1 cellular context compared by ENCODE assay signal in genomic region chr15:42457445-42458442, GRCh38.
TF ChIP-seq lines count a peak whose summit lies in the region.

No MANE protein-coding gene starts in this region.

TF ChIP-seq in H1, 55 proteins besides CTCF, POLR2A, EP300 and RAD21:
- TF ChIP-seq RFX5 (IDR thresholded peaks at IDR 0.05; ENCODE audit: borderline replicate concordance, low read depth, low read length) (no peak), NRF1 (IDR thresholded peaks at IDR 0.05; ENCODE audit: low read depth, low read length) (no peak), SP4 (IDR thresholded peaks at IDR 0.05; ENCODE audit: low read length) (no peak), SP1 (IDR thresholded peaks at IDR 0.05; ENCODE audit: low read depth, low read length) (peak; percentile 74), YY1 (IDR thresholded peaks at IDR 0.05; ENCODE audit: low read depth, low read length) (0 out of 2 replicates have a peak, but pooled peaks have one; percentile 9), SIX5 (IDR thresholded peaks at IDR 0.05; ENCODE audit: low read depth, low read length) (no peak), KDM1A (IDR thresholded peaks at IDR 0.05; ENCODE audit: borderline replicate concordance, low read length) (no peak), JUND (IDR thresholded peaks at IDR 0.05; ENCODE audit: low read length) (0 out of 2 replicates have a peak, but pooled peaks have one; percentile 2), HDAC2 (IDR thresholded peaks at IDR 0.05; ENCODE audit: borderline replicate concordance in 1 of 2, low read depth in 2 of 2, low read length in 2 of 2) (0 out of 4 replicates have a peak, but pooled peaks of 1 of the 2 experiments have one; percentile 31), EGR1 (IDR thresholded peaks at IDR 0.05; ENCODE audit: borderline replicate concordance, low read depth, low read length) (no peak), ASH2L (IDR thresholded peaks at IDR 0.05; ENCODE audit: low read length) (peak; percentile 80), CBX8 (IDR thresholded peaks at IDR 0.05; ENCODE audit: borderline replicate concordance, low read depth, low read length) (no peak), TBP (IDR thresholded peaks at IDR 0.05; ENCODE audit: low read depth, low read length) (peak; percentile 65), RBBP5 (IDR thresholded peaks at IDR 0.05; ENCODE audit: borderline replicate concordance, low read depth, low read length) (0 out of 2 replicates have a peak, but pooled peaks have one; percentile 44), POLR2AphosphoS5 (IDR thresholded peaks at IDR 0.05; ENCODE audit: low read depth, low read length) (0 out of 2 replicates have a peak, but pooled peaks have one; percentile 44), TCF12 (IDR thresholded peaks at IDR 0.05; ENCODE audit: low read depth, low read length) (peak; percentile 80; the same call in 1 of the 2 replicates), TEAD4 (IDR thresholded peaks at IDR 0.05; ENCODE audit: low read depth, low read length) (peak; percentile 99), TAF1 (IDR thresholded peaks at IDR 0.05; ENCODE audit: low read depth, low read length) (0 out of 2 replicates have a peak, but pooled peaks have one; percentile 50), BCL11A (IDR thresholded peaks at IDR 0.05; ENCODE audit: low read depth in 2 of 2, low read length in 2 of 2) (no peak), SIN3A (conservative IDR thresholded peaks at IDR 0.05 in 1 of 2, IDR thresholded peaks at IDR 0.05 in 1 of 2; ENCODE audit: low read depth in 1 of 2, low read length in 2 of 2) (peak; percentile 73 to 95; a peak in 2 of 4 replicates), RXRA (IDR thresholded peaks at IDR 0.05; ENCODE audit: insufficient read depth, low read depth, low read length) (no peak), MAFK (IDR thresholded peaks at IDR 0.05; ENCODE audit: low read depth, low read length) (no peak), CHD7 (IDR thresholded peaks at IDR 0.05; ENCODE audit: insufficient replicate concordance, low read length) (peak; percentile 60), SP2 (IDR thresholded peaks at IDR 0.05; ENCODE audit: low read length) (no peak), NANOG (IDR thresholded peaks at IDR 0.05; ENCODE audit: insufficient read depth, low read depth, low read length, poor library complexity, severe bottlenecking) (peak; percentile 64), RNF2 (IDR thresholded peaks at IDR 0.05; ENCODE audit: borderline replicate concordance, low read depth, low read length, missing control alignments, poor library complexity, severe bottlenecking) (no peak), CHD2 (IDR thresholded peaks at IDR 0.05; ENCODE audit: low read length) (no peak)
- TF ChIP-seq, protein P1, sequence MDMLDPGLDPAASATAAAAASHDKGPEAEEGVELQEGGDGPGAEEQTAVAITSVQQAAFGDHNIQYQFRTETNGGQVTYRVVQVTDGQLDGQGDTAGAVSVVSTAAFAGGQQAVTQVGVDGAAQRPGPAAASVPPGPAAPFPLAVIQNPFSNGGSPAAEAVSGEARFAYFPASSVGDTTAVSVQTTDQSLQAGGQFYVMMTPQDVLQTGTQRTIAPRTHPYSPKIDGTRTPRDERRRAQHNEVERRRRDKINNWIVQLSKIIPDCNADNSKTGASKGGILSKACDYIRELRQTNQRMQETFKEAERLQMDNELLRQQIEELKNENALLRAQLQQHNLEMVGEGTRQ (IDR thresholded peaks at IDR 0.05; ENCODE audit: low read length) = no peak
- TF ChIP-seq, protein P2, sequence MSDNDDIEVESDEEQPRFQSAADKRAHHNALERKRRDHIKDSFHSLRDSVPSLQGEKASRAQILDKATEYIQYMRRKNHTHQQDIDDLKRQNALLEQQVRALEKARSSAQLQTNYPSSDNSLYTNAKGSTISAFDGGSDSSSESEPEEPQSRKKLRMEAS (IDR thresholded peaks at IDR 0.05) = no peak
- TF ChIP-seq, protein P3, sequence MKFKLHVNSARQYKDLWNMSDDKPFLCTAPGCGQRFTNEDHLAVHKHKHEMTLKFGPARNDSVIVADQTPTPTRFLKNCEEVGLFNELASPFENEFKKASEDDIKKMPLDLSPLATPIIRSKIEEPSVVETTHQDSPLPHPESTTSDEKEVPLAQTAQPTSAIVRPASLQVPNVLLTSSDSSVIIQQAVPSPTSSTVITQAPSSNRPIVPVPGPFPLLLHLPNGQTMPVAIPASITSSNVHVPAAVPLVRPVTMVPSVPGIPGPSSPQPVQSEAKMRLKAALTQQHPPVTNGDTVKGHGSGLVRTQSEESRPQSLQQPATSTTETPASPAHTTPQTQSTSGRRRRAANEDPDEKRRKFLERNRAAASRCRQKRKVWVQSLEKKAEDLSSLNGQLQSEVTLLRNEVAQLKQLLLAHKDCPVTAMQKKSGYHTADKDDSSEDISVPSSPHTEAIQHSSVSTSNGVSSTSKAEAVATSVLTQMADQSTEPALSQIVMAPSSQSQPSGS (IDR thresholded peaks at IDR 0.05; ENCODE audit: low read length) = no peak
- TF ChIP-seq, protein P4, sequence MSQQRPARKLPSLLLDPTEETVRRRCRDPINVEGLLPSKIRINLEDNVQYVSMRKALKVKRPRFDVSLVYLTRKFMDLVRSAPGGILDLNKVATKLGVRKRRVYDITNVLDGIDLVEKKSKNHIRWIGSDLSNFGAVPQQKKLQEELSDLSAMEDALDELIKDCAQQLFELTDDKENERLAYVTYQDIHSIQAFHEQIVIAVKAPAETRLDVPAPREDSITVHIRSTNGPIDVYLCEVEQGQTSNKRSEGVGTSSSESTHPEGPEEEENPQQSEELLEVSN (IDR thresholded peaks at IDR 0.05) = no peak
